31 cellular contexts compared by ENCODE assay signal in the genomic region with DNA sequence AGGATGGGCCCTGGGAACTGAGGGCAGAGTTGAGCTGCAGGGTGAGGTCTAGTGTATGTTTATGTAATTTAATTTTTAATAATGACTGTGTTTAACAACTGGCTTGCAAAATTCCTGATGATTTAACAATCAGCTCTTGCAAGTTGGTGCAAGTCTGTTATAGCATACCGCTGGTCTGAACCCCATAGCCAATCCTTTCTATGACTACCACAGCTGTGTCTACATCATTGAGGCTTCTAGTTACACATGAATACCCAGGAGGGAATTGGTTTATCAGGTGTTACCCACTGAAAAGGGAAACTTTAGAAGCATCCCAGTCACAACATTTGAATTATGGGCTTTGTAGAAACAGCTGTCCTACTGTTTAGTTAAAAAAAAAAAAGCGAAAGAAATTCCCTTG. TPM values are rescaled to one million over a fixed set of nuclear protein-coding genes. Genes with fewer than 3 reads are reported as not detected.
DNase-seq lines count a peak whose midpoint lies in the region; ATAC-seq and TF ChIP-seq lines count a peak whose summit lies in the region.
"Had no signal": no experiment of that assay in that cellular context is flagged by ENCODE, and none has a peak within 500 bp of the region (broad histone marks: within the 10 kb centered on the region; RNA-seq: fewer than 3 reads in every experiment).

No MANE protein-coding gene starts in this region.

- BruUV-seq in PC-3 (replicated peaks; lab: Mats Ljungman, UMichigan): no TSS peak

- no peak overlapping the region for H3K9ac ChIP-seq in PC-3 (ENCODE audit: low read length)

- no peak overlapping the region for H2AFZ ChIP-seq in PC-3 (ENCODE audit: low read length)

- H3K4me3 ChIP-seq in PC-3 (ENCODE audit: low read length): no peak overlapping the region
- H3K4me3 ChIP-seq: smooth muscle cell, stomach, tibial nerve had no signal

- no peaks in the 10 kb centered on the region for H3K36me3 ChIP-seq in PC-3 (ENCODE audit: low read depth, low read length)
- H3K36me3 ChIP-seq: stomach, tibial nerve had no signal

- no peaks in the 10 kb centered on the region for H3F3A ChIP-seq in PC-3 (ENCODE audit: low read length, unreplicated experiment)

- intact Hi-C loops in PC-3 (cut with micrococcal nuclease): no loop called here

- H3K4me1 ChIP-seq in PC-3 (ENCODE audit: insufficient read depth, low read length): no peaks in the 10 kb centered on the region
- H3K4me1 ChIP-seq: tibial nerve had no signal

- ATAC-seq in GM19324 (IDR thresholded peaks at IDR 0.05; ENCODE audit: low FRiP score, unreplicated experiment) (no peak), PC-3 (no peak), HG02623 (IDR thresholded peaks at IDR 0.05; ENCODE audit: unreplicated experiment) (no peak)
- ATAC-seq: activated naive CD8-positive, alpha-beta T cell treated with anti-CD3 and anti-CD28 coated beads, Interleukin-2, amount 50 U/mL, for 24 hours; naive thymus-derived CD8-positive, alpha-beta T cell; Right ventricle myocardium inferior had no signal

- no peak overlapping the region for H3K27ac ChIP-seq in PC-3 (ENCODE audit: low read length)
- H3K27ac ChIP-seq: VCaP had no signal

- H3K27me3 ChIP-seq in PC-3 (ENCODE audit: low read length): 0 out of 2 replicates have a peak, but pooled peaks cover 6% of the 10 kb centered on the region
- H3K27me3 ChIP-seq: stomach had no signal

- H3K9me2 ChIP-seq in PC-3 (replicated peaks; ENCODE audit: low read length): no peaks in the 10 kb centered on the region

- CTCF ChIA-PET in PC-3 (lab: Charles Lee): no interaction called here

- TF ChIP-seq CTCF in PC-3 (conservative IDR thresholded peaks at IDR 0.05; ENCODE audit: low read depth, low read length): no peak

- no peaks in the 10 kb centered on the region for H3K79me2 ChIP-seq in PC-3 (ENCODE audit: low read length)

- H3K9me3 ChIP-seq in PC-3 (ENCODE audit: low read length): no peaks in the 10 kb centered on the region
- H3K9me3 ChIP-seq: stomach, tibial nerve had no signal

- POLR2A ChIA-PET in PC-3 (lab: Charles Lee; ENCODE audit: unreplicated experiment): no interaction called here

- no peak overlapping the region for H3K4me2 ChIP-seq in PC-3 (ENCODE audit: low read length)
- H3K4me2 ChIP-seq: smooth muscle cell had no signal

- no peaks in the 10 kb centered on the region for H4K20me1 ChIP-seq in PC-3 (ENCODE audit: low read length)

- DNase-seq in NCI-H1092 treated with DMSO at 0.1 percent for 48 hours (lab: John Stamatoyannopoulos, UW) (peak; percentile 11), NCI-H1092 (lab: John Stamatoyannopoulos, UW) (no peak), LHCN-M2 (ENCODE audit: low read depth) (peak; percentile 40), SHP77 treated with DMSO at 0.1 percent for 48 hours (lab: John Stamatoyannopoulos, UW) (peak; percentile 18), left kidney (ENCODE audit: low read depth, low spot score) (peak; percentile 45), PC-3 (no peak)
- DNase-seq: 8988T; activated CD4-positive, alpha-beta T cell treated with anti-CD3 and anti-CD28 coated beads, Interleukin-2, amount 10 ng/mL, durations not matched to agents 24 days and 14 days; activated effector memory CD4-positive, alpha-beta T cell treated with anti-CD3 and anti-CD28 coated beads, Interleukin-2, amount 50 U/mL, for 16 hours; activated naive CD8-positive, alpha-beta T cell treated with anti-CD3 and anti-CD28 coated beads, Interleukin-2, amount 50 U/mL, for 24 hours; activated T-cell treated with anti-CD3 and anti-CD28 coated beads, Interleukin-2, amount 50 U/mL, for 1 hour; EL; GOT3; head of caudate nucleus; kidney; midbrain; naive thymus-derived CD8-positive, alpha-beta T cell; stimulated activated CD4-positive, alpha-beta T cell treated with anti-CD3 and anti-CD28 coated beads, Interleukin-1b, Interleukin-23, amount 100 ng/mL, for 48 hours; stomach; T-helper 9 cell had no signal

RNA-seq across cellular contexts. Expression of a gene that starts 38.3 kb away (rescaled TPM):
- total RNA-seq in LHCN-M2 (2014; rRNA removed) (not detected in 2 replicates), PC-3 (2014; rRNA removed) (not detected in 2 replicates)
- not detected for polyA plus RNA-seq in LHCN-M2 (2012)
- total RNA-seq: activated CD4-positive, alpha-beta T cell treated with anti-CD3 and anti-CD28 coated beads, Interleukin-2, amount 10 ng/mL, durations not matched to agents 24 days and 14 days; cerebellum; endothelial cell of umbilical vein; kidney; lower leg skin; naive thymus-derived CD8-positive, alpha-beta T cell; OCI-LY7; omental fat pad; Right ventricle myocardium inferior; smooth muscle cell; stomach had no signal
- polyA plus RNA-seq: endothelial cell of umbilical vein; naive thymus-derived CD8-positive, alpha-beta T cell; smooth muscle cell; stomach had no signal

Comparison
In these comparisons a context has a peak if more than half of its experiments do, and no peak if none do; other contexts are left out.
1. DNase-seq: peak in NCI-H1092 treated with DMSO at 0.1 percent for 48 hours (single experiment), LHCN-M2 (single experiment), SHP77 treated with DMSO at 0.1 percent for 48 hours (single experiment) and left kidney (single experiment); none in NCI-H1092 (single experiment) and PC-3 (single experiment).